20 cellular contexts compared by ENCODE assay signal in genomic region chr17:40056379-40057005, GRCh38. TPM values are rescaled to one million over a fixed set of nuclear protein-coding genes. Genes with fewer than 3 reads are reported as not detected.
DNase-seq lines count a peak whose midpoint lies in the region; ATAC-seq, FAIRE-seq and TF ChIP-seq lines count a peak whose summit lies in the region.
"Had no signal": no experiment of that assay in that cellular context is flagged by ENCODE, and none has a peak within 500 bp of the region (broad histone marks: within the 10 kb centered on the region; RNA-seq: fewer than 3 reads in every experiment).

No MANE protein-coding gene starts in this region.

- H3K4me1 ChIP-seq in HepG2 (ENCODE audit: insufficient read depth, low read length) (peaks cover 46% of the 10 kb centered on the region), right lobe of liver (peaks cover 0 to 13% (median 7%) of the 10 kb centered on the region in 4 donors), mesenchymal stem cell (ENCODE audit: control insufficient read depth, insufficient read depth, low read depth, low read length) (peaks cover 3% of the 10 kb centered on the region)

- no peak overlapping the region for H3K14ac ChIP-seq in mesenchymal stem cell (ENCODE audit: low read length in 2 of 2)

- no TSS peak for BruUV-seq in HepG2 (replicated peaks; lab: Mats Ljungman, UMichigan)

- H2BK120ac ChIP-seq in mesenchymal stem cell (ENCODE audit: low read depth, low read length) = peak overlapping the region; percentile 15

- no peak overlapping the region for H3K4me3 ChIP-seq in HepG2 (replicated peaks in 1 of 3; ENCODE audit: insufficient read depth in 1 of 3, low read depth in 2 of 3, low read length in 3 of 3)
- H3K4me3 ChIP-seq in right lobe of liver = no peak overlapping the region
- H3K4me3 ChIP-seq in mesenchymal stem cell (ENCODE audit: insufficient read depth in 1 of 2, low read depth in 1 of 2, low read length in 2 of 2) = no peak overlapping the region
- H3K4me3 ChIP-seq: adrenal gland, SK-N-MC, transverse colon had no signal

- peaks cover 7% of the 10 kb centered on the region for H3K79me2 ChIP-seq in HepG2 (ENCODE audit: insufficient read depth, low read length)

- H3K4me3 Mint-ChIP-seq in activated CD4-positive, alpha-beta memory T cell treated with anti-CD3 and anti-CD28 coated beads, Interleukin-2, amount 10 ng/mL, durations not matched to agents 7 days and 5 days = no peak overlapping the region
- H3K4me3 Mint-ChIP-seq: effector memory CD8-positive, alpha-beta T cell; natural killer cell; stimulated activated naive B cell treated with anti-CD40 and anti-IgM and Interleukin-4, amounts not matched to agents 10 μg/mL and 1 μg/mL and 100 μg/mL, for 72 hours had no signal

- CTCF ChIA-PET in HepG2 (lab: Yijun Ruan, JAX; ENCODE audit: low intra/inter-chr PET ratio, low total read pairs) = no interaction called here
- CTCF ChIA-PET in activated CD4-positive, alpha-beta memory T cell treated with anti-CD3 and anti-CD28 coated beads, Interleukin-2, amount 10 ng/mL, durations not matched to agents 7 days and 5 days (lab: Charles Lee) = interaction anchor here (1.7 to 4.1 kb wide), 2 partner anchors 18 to 57 kb away, joined by 4 to 32 read pairs; no protein-coding TSS in a partner anchor

- peak overlapping the region; percentile 15 for H2AFZ ChIP-seq in HepG2 (ENCODE audit: low read length)
- H2AFZ ChIP-seq in mesenchymal stem cell (ENCODE audit: low read depth, low read length) = no peak overlapping the region

- POLR2A ChIA-PET in HepG2 (lab: Yijun Ruan, JAX) = no interaction called here
- POLR2A ChIA-PET in activated CD4-positive, alpha-beta memory T cell treated with anti-CD3 and anti-CD28 coated beads, Interleukin-2, amount 10 ng/mL, durations not matched to agents 7 days and 5 days (lab: Charles Lee) = interaction anchor here (0.9 to 2.5 kb wide), 3 partner anchors 13 to 82 kb away, joined by 3 to 5 read pairs (median 3); no protein-coding TSS in a partner anchor

- no peak overlapping the region for H4K8ac ChIP-seq in mesenchymal stem cell (ENCODE audit: low read length)

- TF ChIP-seq RAD21 in HepG2 (CRISPR knock-in tag; IDR thresholded peaks at IDR 0.05) = no peak

- H3K9me3 ChIP-seq in HepG2 (ENCODE audit: low read length) = no peaks in the 10 kb centered on the region
- H3K9me3 ChIP-seq in right lobe of liver = no peaks in the 10 kb centered on the region
- H3K9me3 ChIP-seq in mesenchymal stem cell (ENCODE audit: control insufficient read depth, low read length) = no peaks in the 10 kb centered on the region
- H3K9me3 ChIP-seq: adrenal gland, transverse colon had no signal

- H3K9me3 Mint-ChIP-seq in activated CD4-positive, alpha-beta memory T cell treated with anti-CD3 and anti-CD28 coated beads, Interleukin-2, amount 10 ng/mL, durations not matched to agents 7 days and 5 days = no peaks in the 10 kb centered on the region
- H3K9me3 Mint-ChIP-seq: CD4-positive, alpha-beta memory T cell; effector memory CD8-positive, alpha-beta T cell; natural killer cell; stimulated activated naive B cell treated with anti-CD40 and anti-IgM and Interleukin-4, amounts not matched to agents 10 μg/mL and 1 μg/mL and 100 μg/mL, for 72 hours had no signal

- peaks cover 20% of the 10 kb centered on the region for H3K27me3 Mint-ChIP-seq in activated CD4-positive, alpha-beta memory T cell treated with anti-CD3 and anti-CD28 coated beads, Interleukin-2, amount 10 ng/mL, durations not matched to agents 7 days and 5 days

- no peak overlapping the region for H4K91ac ChIP-seq in mesenchymal stem cell (ENCODE audit: low read length)

- ATAC-seq in HepG2 = no peak
- ATAC-seq in right lobe of liver = no peak
- no peak for ATAC-seq in GM19452 (IDR thresholded peaks at IDR 0.05; ENCODE audit: unreplicated experiment)
- no peak for ATAC-seq in HG03045 (IDR thresholded peaks at IDR 0.05; ENCODE audit: unreplicated experiment)
- ATAC-seq: effector memory CD8-positive, alpha-beta T cell; natural killer cell; stimulated activated naive B cell treated with anti-CD40 and anti-IgM and Interleukin-4, amounts not matched to agents 10 μg/mL and 1 μg/mL and 100 μg/mL, for 72 hours had no signal

- in situ Hi-C loops in HepG2 (cut with HindIII; ENCODE audit: extremely low pct_ligation_motif_present, low pct_unique_long_range_greater_than_20kb) = no loop called here

- peaks cover 4 to 36% of the 10 kb centered on the region in 2 experiments; a peak in 4 of 5 replicates for H3K27me3 ChIP-seq in HepG2 (ENCODE audit: control insufficient read depth in 1 of 2, insufficient read depth in 2 of 2, low read length in 2 of 2)
- H3K27me3 ChIP-seq in right lobe of liver = no peaks in the 10 kb centered on the region
- peaks cover 0 to 2% of the 10 kb centered on the region in 2 experiments for H3K27me3 ChIP-seq in mesenchymal stem cell (ENCODE audit: control insufficient read depth in 1 of 2, insufficient read depth in 1 of 2, low read length in 2 of 2)
- H3K27me3 ChIP-seq: adrenal gland, transverse colon had no signal

- DNase-seq in HepG2 (ENCODE audit: low spot score) (no peak), right lobe of liver (no peak), cerebellar cortex (ENCODE audit: low spot score) (peak; percentile 98), mesenchymal stem cell (no peak), AML-193 (lab: John Stamatoyannopoulos, UW) (no peak)
- no peak for DNase-seq in activated CD4-positive, alpha-beta memory T cell treated with anti-CD3 and anti-CD28 coated beads, Interleukin-2, amount 10 ng/mL, durations not matched to agents 7 days and 5 days
- DNase-seq: ACHN; adrenal gland; CD4-positive, alpha-beta memory T cell; DMS79; effector memory CD8-positive, alpha-beta T cell; mesendoderm; natural killer cell; NCI-H2029; stimulated activated naive B cell treated with anti-CD40 and anti-IgM and Interleukin-4, amounts not matched to agents 10 μg/mL and 1 μg/mL and 100 μg/mL, for 72 hours; T1000; transverse colon had no signal

- H3K36me3 ChIP-seq in HepG2 (replicated peaks in 1 of 2; ENCODE audit: control insufficient read depth in 1 of 2, insufficient read depth in 2 of 2, low read length in 2 of 2) = no peaks in the 10 kb centered on the region; a peak in 3 of 5 replicates
- H3K36me3 ChIP-seq in right lobe of liver = peaks cover 0 to 12% (median under 1%) of the 10 kb centered on the region in 4 donors
- H3K36me3 ChIP-seq in mesenchymal stem cell (ENCODE audit: control insufficient read depth in 1 of 2, insufficient read depth in 2 of 2, low read depth in 1 of 2, low read length in 2 of 2) = peaks cover 8 to 11% of the 10 kb centered on the region in 2 experiments
- H3K36me3 ChIP-seq: transverse colon had no signal

- H3K23ac ChIP-seq in mesenchymal stem cell (ENCODE audit: low read length in 2 of 2) = no peak overlapping the region

- no peak overlapping the region for H3K18ac ChIP-seq in mesenchymal stem cell (ENCODE audit: low read depth in 1 of 2, low read length in 2 of 2)

- H3K9ac ChIP-seq in HepG2 (ENCODE audit: insufficient read depth, low read depth, low read length) = no peak overlapping the region
- no peak overlapping the region for H3K9ac ChIP-seq in mesenchymal stem cell (ENCODE audit: low read length)

- peaks cover 11% of the 10 kb centered on the region for H3K36me3 Mint-ChIP-seq in activated CD4-positive, alpha-beta memory T cell treated with anti-CD3 and anti-CD28 coated beads, Interleukin-2, amount 10 ng/mL, durations not matched to agents 7 days and 5 days (ENCODE audit: low read depth)
- H3K36me3 Mint-ChIP-seq: natural killer cell had no signal

- no peak overlapping the region for H2AK5ac ChIP-seq in mesenchymal stem cell (ENCODE audit: low read length, severe bottlenecking)

- TF ChIP-seq EP300 in HepG2 (IDR thresholded peaks at IDR 0.05; ENCODE audit: low read depth in 2 of 2, low read length in 2 of 2) = no peak
- no peak for TF ChIP-seq EP300 in HepG2 (CRISPR knock-in tag; IDR thresholded peaks at IDR 0.05; ENCODE audit: borderline replicate concordance)

- no peak overlapping the region for H2BK5ac ChIP-seq in mesenchymal stem cell (ENCODE audit: low read depth, low read length, poor library complexity, severe bottlenecking)

- no peak overlapping the region for H3K4me2 ChIP-seq in HepG2 (ENCODE audit: low read depth, low read length)
- H3K4me2 ChIP-seq in mesenchymal stem cell (ENCODE audit: low read length, poor library complexity, severe bottlenecking) = no peak overlapping the region

- TF ChIP-seq CTCF in HepG2 (CRISPR knock-in tag; IDR thresholded peaks at IDR 0.05) (no peak), right lobe of liver (IDR thresholded peaks at IDR 0.05) (no peak)

- intact Hi-C loops in HepG2 (cut with micrococcal nuclease; ENCODE audit: unreplicated experiment) (no loop called here), right lobe of liver (cut with DNase I) (loop anchor here in 1 of 2 donors (10.0 kb wide), 1 partner anchor 118 kb away; the partner anchor contains the start of gene RAPGEFL1)

- H3K79me1 ChIP-seq in mesenchymal stem cell (replicated peaks; ENCODE audit: low read length, poor library complexity, severe bottlenecking) = peaks cover 11% of the 10 kb centered on the region

- peaks cover 26% of the 10 kb centered on the region for H3K4me1 Mint-ChIP-seq in activated CD4-positive, alpha-beta memory T cell treated with anti-CD3 and anti-CD28 coated beads, Interleukin-2, amount 10 ng/mL, durations not matched to agents 7 days and 5 days

- H3K27ac ChIP-seq in HepG2 (ENCODE audit: extremely low read length, insufficient read depth, low read length) = no peak overlapping the region
- H3K27ac ChIP-seq in right lobe of liver = no peak overlapping the region
- H3K27ac ChIP-seq in mesenchymal stem cell (ENCODE audit: low read length, poor library complexity, severe bottlenecking) = no peak overlapping the region
- H3K27ac ChIP-seq: adrenal gland, SK-N-MC, transverse colon had no signal

- FAIRE-seq in HepG2 (lab: Jason Lieb, UNC) = no peak

- no peak overlapping the region for H3K4ac ChIP-seq in mesenchymal stem cell (ENCODE audit: low read depth in 1 of 2, low read length in 2 of 2)

- no peak overlapping the region for H3K27ac Mint-ChIP-seq in activated CD4-positive, alpha-beta memory T cell treated with anti-CD3 and anti-CD28 coated beads, Interleukin-2, amount 10 ng/mL, durations not matched to agents 7 days and 5 days
- H3K27ac Mint-ChIP-seq: CD4-positive, alpha-beta memory T cell; effector memory CD8-positive, alpha-beta T cell; natural killer cell; stimulated activated naive B cell treated with anti-CD40 and anti-IgM and Interleukin-4, amounts not matched to agents 10 μg/mL and 1 μg/mL and 100 μg/mL, for 72 hours had no signal

- H4K20me1 ChIP-seq in HepG2 (ENCODE audit: insufficient read depth, low read length) = no peaks in the 10 kb centered on the region

- H2BK12ac ChIP-seq in mesenchymal stem cell (ENCODE audit: low read length in 2 of 2) = peak overlapping the region in 1 of 2 experiments; percentile 29

- WGBS in HepG2 (ENCODE audit: low lambda C conversion rate) = 26% methylated on average over 6 of the region's 6 CpGs
- WGBS in right lobe of liver (ENCODE audit: insufficient coverage, low coverage, low lambda C conversion rate, missing lambda C conversion rate) = 57% methylated on average over 2 of the region's 6 CpGs
- 82% methylated on average over 6 of the region's 6 CpGs for WGBS in mesenchymal stem cell

- no peak overlapping the region for H2BK15ac ChIP-seq in mesenchymal stem cell (ENCODE audit: low read depth, poor library complexity, severe bottlenecking)

- TF ChIP-seq POLR2A in HepG2 (IDR thresholded peaks at IDR 0.05; ENCODE audit: insufficient read depth in 1 of 2, low read depth in 2 of 2, low read length in 2 of 2) (no peak), right lobe of liver (IDR thresholded peaks at IDR 0.05) (no peak)

RNA-seq across cellular contexts. Expression of gene MED24, which starts 2.3 kb away (rescaled TPM):
- total RNA-seq in HepG2 (2016; rRNA removed; fragmentation: Illumina TruSeq; extraction: Trizol) (51.1 and 66.5 TPM in 2 replicates), right lobe of liver (10 to 100 TPM; 29.0 to 38.2 (median 35.9) TPM)
- 14.5 and 17.6 TPM in 2 replicates for total RNA-seq in HepG2 (2016; cell fraction: cytosol; rRNA removed; fragmentation: Illumina TruSeq; extraction: Trizol; ENCODE audit: low read depth)
- total RNA-seq in HepG2 (2016; cell fraction: insoluble cytoplasmic fraction; rRNA removed; fragmentation: Illumina TruSeq; extraction: Trizol) = 50.7 and 65.1 TPM in 2 replicates
- 26.0 and 27.2 TPM in 2 replicates for total RNA-seq in HepG2 (2016; cell fraction: membrane; rRNA removed; fragmentation: Illumina TruSeq; extraction: Trizol)
- 65.1 and 70.6 TPM in 2 replicates for total RNA-seq in HepG2 (2016; cell fraction: nucleus; rRNA removed; fragmentation: Illumina TruSeq; extraction: Trizol)
- 67.7 and 78.0 TPM in 2 replicates for polyA plus RNA-seq in HepG2 (2011; rRNA removed)
- polyA plus RNA-seq in HepG2 (2011; cell fraction: cytosol; rRNA removed) = 28.7 and 32.2 TPM in 2 replicates
- 613 and 896 TPM in 2 replicates for polyA plus RNA-seq in HepG2 (2011; cell fraction: nucleus; rRNA removed)
- polyA plus RNA-seq in HepG2 (2012) = 70.6 and 74.6 TPM in 2 replicates
- polyA plus RNA-seq in HepG2 (2016; cell fraction: cytosol; fragmentation: Illumina TruSeq; extraction: Trizol; ENCODE audit: low read depth) = 9.7 and 12.0 TPM in 2 replicates
- polyA plus RNA-seq in HepG2 (2016; cell fraction: insoluble cytoplasmic fraction; fragmentation: Illumina TruSeq; extraction: Trizol; ENCODE audit: low read depth) = 46.8 and 59.5 TPM in 2 replicates
- polyA plus RNA-seq in HepG2 (2016; cell fraction: membrane; fragmentation: Illumina TruSeq; extraction: Trizol; ENCODE audit: low read depth) = 20.4 and 23.8 TPM in 2 replicates
- polyA plus RNA-seq in HepG2 (2016; cell fraction: nucleus; fragmentation: Illumina TruSeq; extraction: Trizol; ENCODE audit: insufficient read depth, low read depth) = 182 and 188 TPM in 2 replicates
- 133 and 240 TPM in 2 replicates for polyA minus RNA-seq in HepG2 (2011; rRNA and poly(A)+ RNA removed; ENCODE audit: low replicate concordance)
- 49.1 and 58.4 TPM in 2 replicates for polyA minus RNA-seq in HepG2 (2011; cell fraction: cytosol; rRNA and poly(A)+ RNA removed)
- polyA minus RNA-seq in HepG2 (2011; cell fraction: nucleus; rRNA and poly(A)+ RNA removed) = 159 and 161 TPM in 2 replicates
- polyA plus RNA-seq in mesenchymal stem cell (2013, experiment 1 of 2) = 35.2 TPM
- polyA plus RNA-seq in mesenchymal stem cell (2013, experiment 2 of 2) = 35.4 TPM
- 10 to 100 TPM; 82.2 to 84.2 TPM for total RNA-seq in activated CD4-positive, alpha-beta memory T cell treated with anti-CD3 and anti-CD28 coated beads, Interleukin-2, amount 10 ng/mL, durations not matched to agents 7 days and 5 days

RNA-seq across cellular contexts. Expression of gene THRA, which starts 6.3 kb away (rescaled TPM):
- total RNA-seq in HepG2 (2016; rRNA removed; fragmentation: Illumina TruSeq; extraction: Trizol) (9.9 and 10.4 TPM in 2 replicates), right lobe of liver (1 to 10 TPM; 3.7 to 9.4 (median 7.7) TPM)
- total RNA-seq in HepG2 (2016; cell fraction: cytosol; rRNA removed; fragmentation: Illumina TruSeq; extraction: Trizol; ENCODE audit: low read depth) = 4.9 and 5.0 TPM in 2 replicates
- total RNA-seq in HepG2 (2016; cell fraction: insoluble cytoplasmic fraction; rRNA removed; fragmentation: Illumina TruSeq; extraction: Trizol) = 8.1 and 10.9 TPM in 2 replicates
- 12.8 TPM in 2 replicates for total RNA-seq in HepG2 (2016; cell fraction: membrane; rRNA removed; fragmentation: Illumina TruSeq; extraction: Trizol)
- total RNA-seq in HepG2 (2016; cell fraction: nucleus; rRNA removed; fragmentation: Illumina TruSeq; extraction: Trizol) = 5.9 and 6.8 TPM in 2 replicates
- 8.0 and 8.6 TPM in 2 replicates for polyA plus RNA-seq in HepG2 (2011; rRNA removed)
- polyA plus RNA-seq in HepG2 (2011; cell fraction: cytosol; rRNA removed) = 7.7 and 8.0 TPM in 2 replicates
- polyA plus RNA-seq in HepG2 (2011; cell fraction: nucleus; rRNA removed) = 12.1 and 13.6 TPM in 2 replicates
- 11.6 and 15.5 TPM in 2 replicates for polyA plus RNA-seq in HepG2 (2012)
- 4.3 TPM in 2 replicates for polyA plus RNA-seq in HepG2 (2016; cell fraction: cytosol; fragmentation: Illumina TruSeq; extraction: Trizol; ENCODE audit: low read depth)
- 8.0 and 12.4 TPM in 2 replicates for polyA plus RNA-seq in HepG2 (2016; cell fraction: insoluble cytoplasmic fraction; fragmentation: Illumina TruSeq; extraction: Trizol; ENCODE audit: low read depth)
- polyA plus RNA-seq in HepG2 (2016; cell fraction: membrane; fragmentation: Illumina TruSeq; extraction: Trizol; ENCODE audit: low read depth) = 9.9 and 10.7 TPM in 2 replicates
- polyA plus RNA-seq in HepG2 (2016; cell fraction: nucleus; fragmentation: Illumina TruSeq; extraction: Trizol; ENCODE audit: insufficient read depth, low read depth) = 11.5 and 12.3 TPM in 2 replicates
- 14.3 and 17.9 TPM in 2 replicates for polyA minus RNA-seq in HepG2 (2011; rRNA and poly(A)+ RNA removed; ENCODE audit: low replicate concordance)
- 5.3 and 7.4 TPM in 2 replicates for polyA minus RNA-seq in HepG2 (2011; cell fraction: cytosol; rRNA and poly(A)+ RNA removed)
- polyA minus RNA-seq in HepG2 (2011; cell fraction: nucleus; rRNA and poly(A)+ RNA removed) = 7.2 and 7.5 TPM in 2 replicates
- 24.1 TPM for polyA plus RNA-seq in mesenchymal stem cell (2013, experiment 1 of 2)
- 23.2 TPM for polyA plus RNA-seq in mesenchymal stem cell (2013, experiment 2 of 2)
- 1 to 10 TPM; 8.4 TPM for total RNA-seq in activated CD4-positive, alpha-beta memory T cell treated with anti-CD3 and anti-CD28 coated beads, Interleukin-2, amount 10 ng/mL, durations not matched to agents 7 days and 5 days

RNA-seq across cellular contexts. Expression of gene CSF3, which starts 41.3 kb away (rescaled TPM):
- total RNA-seq in HepG2 (2016; rRNA removed; fragmentation: Illumina TruSeq; extraction: Trizol) (not detected in 2 replicates), right lobe of liver (under 1 TPM in 1 of 6 experiments, not detected in 5; 0.31 TPM)
- total RNA-seq in HepG2 (2016; cell fraction: cytosol; rRNA removed; fragmentation: Illumina TruSeq; extraction: Trizol; ENCODE audit: low read depth) = not detected in 2 replicates
- total RNA-seq in HepG2 (2016; cell fraction: insoluble cytoplasmic fraction; rRNA removed; fragmentation: Illumina TruSeq; extraction: Trizol) = not detected in 2 replicates
- total RNA-seq in HepG2 (2016; cell fraction: membrane; rRNA removed; fragmentation: Illumina TruSeq; extraction: Trizol) = not detected in 2 replicates
- not detected in 2 replicates for total RNA-seq in HepG2 (2016; cell fraction: nucleus; rRNA removed; fragmentation: Illumina TruSeq; extraction: Trizol)
- polyA plus RNA-seq in HepG2 (2011; rRNA removed) = 0.07 and 0.09 TPM in 2 replicates
- polyA plus RNA-seq in HepG2 (2011; cell fraction: cytosol; rRNA removed) = 0.03 and 0.12 TPM in 2 replicates
- polyA plus RNA-seq in HepG2 (2011; cell fraction: nucleus; rRNA removed) = 0.23 and 0.47 TPM in 2 replicates
- polyA plus RNA-seq in HepG2 (2012) = not detected in 2 replicates
- polyA plus RNA-seq in HepG2 (2016; cell fraction: cytosol; fragmentation: Illumina TruSeq; extraction: Trizol; ENCODE audit: low read depth) = not detected in 2 replicates
- not detected in 2 replicates for polyA plus RNA-seq in HepG2 (2016; cell fraction: insoluble cytoplasmic fraction; fragmentation: Illumina TruSeq; extraction: Trizol; ENCODE audit: low read depth)
- polyA plus RNA-seq in HepG2 (2016; cell fraction: membrane; fragmentation: Illumina TruSeq; extraction: Trizol; ENCODE audit: low read depth) = not detected in 2 replicates
- polyA plus RNA-seq in HepG2 (2016; cell fraction: nucleus; fragmentation: Illumina TruSeq; extraction: Trizol; ENCODE audit: insufficient read depth, low read depth) = 0.39 TPM in 1 of 2 replicates, not detected in the other
- 0.40 TPM in 1 of 2 replicates, not detected in the other for polyA minus RNA-seq in HepG2 (2011; rRNA and poly(A)+ RNA removed; ENCODE audit: low replicate concordance)
- polyA minus RNA-seq in HepG2 (2011; cell fraction: cytosol; rRNA and poly(A)+ RNA removed) = not detected in 2 replicates
- polyA minus RNA-seq in HepG2 (2011; cell fraction: nucleus; rRNA and poly(A)+ RNA removed) = not detected in 2 replicates
- not detected for polyA plus RNA-seq in mesenchymal stem cell (2013, experiment 1 of 2)
- polyA plus RNA-seq in mesenchymal stem cell (2013, experiment 2 of 2) = 0.05 TPM
- not detected for total RNA-seq in activated CD4-positive, alpha-beta memory T cell treated with anti-CD3 and anti-CD28 coated beads, Interleukin-2, amount 10 ng/mL, durations not matched to agents 7 days and 5 days
- total RNA-seq: CD4-positive, alpha-beta memory T cell; natural killer cell had no signal
- polyA plus RNA-seq: CD4-positive, alpha-beta memory T cell had no signal

RNA-seq across cellular contexts. Expression of gene NR1D1, which starts 43.9 kb away (rescaled TPM):
- total RNA-seq in HepG2 (2016; rRNA removed; fragmentation: Illumina TruSeq; extraction: Trizol) = 1.4 and 2.1 TPM in 2 replicates
- 0.88 and 1.1 TPM in 2 replicates for total RNA-seq in HepG2 (2016; cell fraction: cytosol; rRNA removed; fragmentation: Illumina TruSeq; extraction: Trizol; ENCODE audit: low read depth)
- 1.2 and 1.8 TPM in 2 replicates for total RNA-seq in HepG2 (2016; cell fraction: insoluble cytoplasmic fraction; rRNA removed; fragmentation: Illumina TruSeq; extraction: Trizol)
- total RNA-seq in HepG2 (2016; cell fraction: membrane; rRNA removed; fragmentation: Illumina TruSeq; extraction: Trizol) = 2.2 and 2.4 TPM in 2 replicates
- 3.4 and 4.3 TPM in 2 replicates for total RNA-seq in HepG2 (2016; cell fraction: nucleus; rRNA removed; fragmentation: Illumina TruSeq; extraction: Trizol)
- 2.7 and 3.6 TPM in 2 replicates for polyA plus RNA-seq in HepG2 (2011; rRNA removed)
- 1.5 and 1.6 TPM in 2 replicates for polyA plus RNA-seq in HepG2 (2011; cell fraction: cytosol; rRNA removed)
- 20.3 and 22.7 TPM in 2 replicates for polyA plus RNA-seq in HepG2 (2011; cell fraction: nucleus; rRNA removed)
- polyA plus RNA-seq in HepG2 (2012) = 11.1 and 19.6 TPM in 2 replicates
- polyA plus RNA-seq in HepG2 (2016; cell fraction: cytosol; fragmentation: Illumina TruSeq; extraction: Trizol; ENCODE audit: low read depth) = 0.95 and 1.1 TPM in 2 replicates
- 3.8 and 5.8 TPM in 2 replicates for polyA plus RNA-seq in HepG2 (2016; cell fraction: insoluble cytoplasmic fraction; fragmentation: Illumina TruSeq; extraction: Trizol; ENCODE audit: low read depth)
- polyA plus RNA-seq in HepG2 (2016; cell fraction: membrane; fragmentation: Illumina TruSeq; extraction: Trizol; ENCODE audit: low read depth) = 2.5 and 3.4 TPM in 2 replicates
- polyA plus RNA-seq in HepG2 (2016; cell fraction: nucleus; fragmentation: Illumina TruSeq; extraction: Trizol; ENCODE audit: insufficient read depth, low read depth) = 9.5 and 10.0 TPM in 2 replicates
- polyA minus RNA-seq in HepG2 (2011; rRNA and poly(A)+ RNA removed; ENCODE audit: low replicate concordance) = 3.3 and 6.7 TPM in 2 replicates
- polyA minus RNA-seq in HepG2 (2011; cell fraction: cytosol; rRNA and poly(A)+ RNA removed) = 4.5 and 6.5 TPM in 2 replicates
- polyA minus RNA-seq in HepG2 (2011; cell fraction: nucleus; rRNA and poly(A)+ RNA removed) = 7.6 and 8.1 TPM in 2 replicates
- total RNA-seq in right lobe of liver = 10 to 100 TPM in 4 of 6 experiments, 1 to 10 TPM in 2; 6.9 to 29.8 (median 16.0) TPM
- polyA plus RNA-seq in mesenchymal stem cell (2013, experiment 1 of 2) = 6.1 TPM
- polyA plus RNA-seq in mesenchymal stem cell (2013, experiment 2 of 2) = 5.5 TPM
- total RNA-seq in activated CD4-positive, alpha-beta memory T cell treated with anti-CD3 and anti-CD28 coated beads, Interleukin-2, amount 10 ng/mL, durations not matched to agents 7 days and 5 days = 1 to 10 TPM; 5.2 to 5.9 TPM
